In genomic region chr10:72277340-72277995, GRCh38 we compare ENCODE assay signal across 8 cellular contexts. TPM values are rescaled to one million over a fixed set of nuclear protein-coding genes. Genes with fewer than 3 reads are reported as not detected.
DNase-seq lines count a peak whose midpoint lies in the region; ATAC-seq, FAIRE-seq and TF ChIP-seq lines count a peak whose summit lies in the region.

No MANE protein-coding gene starts in this region.

- H3K9me3 ChIP-seq in heart right ventricle = no peaks in the 10 kb centered on the region
- H3K9me3 ChIP-seq in mucosa of rectum (ENCODE audit: control insufficient read depth in 2 of 2, low read length in 2 of 2) = no peaks in the 10 kb centered on the region
- no peaks in the 10 kb centered on the region for H3K9me3 ChIP-seq in small intestine (ENCODE audit: control insufficient read depth, low read depth)

- H3K9ac ChIP-seq in mucosa of rectum (ENCODE audit: low read depth in 1 of 2, low read length in 2 of 2) = no peak overlapping the region

- intact Hi-C loops in heart right ventricle (cut with DNase I) (loop anchor here in 5 of 10 donors (5.0 kb wide), 3 partner anchors 40 to 50 kb away; no protein-coding TSS in a partner anchor), left cardiac atrium (cut with DNase I) (loop anchor here in 1 of 2 donors (10.0 kb wide), 1 partner anchor 47 kb away; no protein-coding TSS in a partner anchor)

- in situ Hi-C loops in brain microvascular endothelial cell (cut with HindIII; ENCODE audit: low pct_ligation_motif_present, low sequenced_read_pairs) = no loop called here

- H3K36me3 ChIP-seq in heart right ventricle = peaks cover 0 to 24% (median 11%) of the 10 kb centered on the region in 9 donors
- peaks cover 28% of the 10 kb centered on the region for H3K36me3 ChIP-seq in brain microvascular endothelial cell (replicated peaks)
- H3K36me3 ChIP-seq in mucosa of rectum (ENCODE audit: control insufficient read depth in 2 of 2, insufficient read depth in 2 of 2, low read length in 2 of 2) = peaks cover 6 to 13% of the 10 kb centered on the region in 2 donors
- H3K36me3 ChIP-seq in small intestine (ENCODE audit: control insufficient read depth in 2 of 2, insufficient read depth in 2 of 2, low read length in 2 of 2) = peaks cover 0 to 6% of the 10 kb centered on the region in 2 donors

- no peak for ATAC-seq in heart right ventricle
- no peak for ATAC-seq in left cardiac atrium
- ATAC-seq in GM19324 (IDR thresholded peaks at IDR 0.05; ENCODE audit: low FRiP score, unreplicated experiment) = no peak

- peaks cover 0 to 42% (median 32%) of the 10 kb centered on the region in 9 donors for H3K4me1 ChIP-seq in heart right ventricle
- H3K4me1 ChIP-seq in mucosa of rectum (ENCODE audit: control insufficient read depth in 2 of 2, insufficient read depth in 2 of 2, low read length in 2 of 2) = peaks cover 33 to 49% of the 10 kb centered on the region in 2 donors
- peaks cover under 1 to 2% of the 10 kb centered on the region in 2 donors for H3K4me1 ChIP-seq in small intestine (ENCODE audit: control insufficient read depth in 2 of 2, insufficient read depth in 1 of 2, low read depth in 1 of 2, low read length in 1 of 2)

- no peaks in the 10 kb centered on the region for H3K27me3 ChIP-seq in heart right ventricle
- H3K27me3 ChIP-seq in brain microvascular endothelial cell (replicated peaks) = no peaks in the 10 kb centered on the region
- no peaks in the 10 kb centered on the region for H3K27me3 ChIP-seq in mucosa of rectum (ENCODE audit: control insufficient read depth in 2 of 2, insufficient read depth in 2 of 2, low read length in 2 of 2)
- no peaks in the 10 kb centered on the region for H3K27me3 ChIP-seq in small intestine (ENCODE audit: control insufficient read depth in 2 of 2, insufficient read depth in 2 of 2, low read length in 2 of 2)

- no peak for FAIRE-seq in small intestine (lab: Jason Lieb, UNC)

- TF ChIP-seq CTCF in heart right ventricle (IDR thresholded peaks at IDR 0.05) (no peak), brain microvascular endothelial cell (IDR thresholded peaks at IDR 0.05; ENCODE audit: low read depth, low read length, missing control alignments) (no peak)

- H3K4me3 ChIP-seq in heart right ventricle (no peak overlapping the region), brain microvascular endothelial cell (ENCODE audit: low read depth, low read length) (no peak overlapping the region), mucosa of rectum (ENCODE audit: low read length in 2 of 2) (no peak overlapping the region), small intestine (ENCODE audit: low read depth in 1 of 2, low read length in 2 of 2) (no peak overlapping the region)

- H3K27ac ChIP-seq in heart right ventricle (peak overlapping the region in 8 of 10 donors; percentile 11 to 100 (median 36)), brain microvascular endothelial cell (peak overlapping the region; percentile 91), mucosa of rectum (ENCODE audit: low read depth in 2 of 2, low read length in 2 of 2) (peak overlapping the region; percentile 49), small intestine (ENCODE audit: low read depth in 1 of 2, low read length in 1 of 2) (peak overlapping the region in 1 of 2 donors; percentile 99)

- WGBS in heart right ventricle, 2 donors = 81 to 86% methylated on average over 5 of the region's 5 CpGs
- WGBS in small intestine, 3 donors = 69 to 79% (median 72%) methylated on average over 5 of the region's 5 CpGs

- DNase-seq in heart right ventricle (no peak), left cardiac atrium (no peak), brain microvascular endothelial cell (no peak), ureter (ENCODE audit: low spot score) (peak; percentile 54), small intestine (no peak), NCI-H82 (lab: John Stamatoyannopoulos, UW) (no peak)

RNA-seq across cellular contexts. Expression of gene DDIT4, which starts 3.7 kb away (rescaled TPM):
- 100 to 1,000 TPM in 1 of 10 donors, 10 to 100 TPM in 9; 13.6 to 102 (median 30.2) TPM for total RNA-seq in heart right ventricle
- 100 to 1,000 TPM in 1 of 2 donors, 10 to 100 TPM in 1; 64.7 to 135 TPM for polyA plus RNA-seq in heart right ventricle
- total RNA-seq in left cardiac atrium = 100 to 1,000 TPM in 1 of 2 donors, 10 to 100 TPM in 1; 88.8 to 112 TPM
- total RNA-seq in ureter = 525 TPM
- polyA plus RNA-seq in small intestine = 100 to 1,000 TPM in 1 of 3 donors, 10 to 100 TPM in 2; 34.4 to 330 (median 36.5) TPM
